16 cellular contexts compared by ENCODE assay signal in genomic region chr11:46480909-46481308, GRCh38.
DNase-seq lines count a peak whose midpoint lies in the region; ATAC-seq and TF ChIP-seq lines count a peak whose summit lies in the region.
"Had no signal": no experiment of that assay in that cellular context is flagged by ENCODE, and none has a peak within 500 bp of the region (broad histone marks: within the 10 kb centered on the region; RNA-seq: fewer than 3 reads in every experiment).

No MANE protein-coding gene starts in this region.

- H3K9me2 ChIP-seq in GM23338 (ENCODE audit: insufficient read depth): no peaks in the 10 kb centered on the region
- H3K9me2 ChIP-seq in hepatocyte (replicated peaks; ENCODE audit: insufficient read depth): no peaks in the 10 kb centered on the region

- H3K36me3 Mint-ChIP-seq in CD4-positive, CD25-positive, alpha-beta regulatory T cell: peaks cover 25% of the 10 kb centered on the region
- H3K36me3 Mint-ChIP-seq in neural crest cell (ENCODE audit: low read depth): no peaks in the 10 kb centered on the region
- H3K36me3 Mint-ChIP-seq in GM23338 (ENCODE audit: low read depth): no peaks in the 10 kb centered on the region
- H3K36me3 Mint-ChIP-seq in activated naive CD4-positive, alpha-beta T cell treated with anti-CD3 and anti-CD28 coated beads for 36 hours (ENCODE audit: low read depth): peaks cover 2% of the 10 kb centered on the region

- no peak for ATAC-seq in CD4-positive, CD25-positive, alpha-beta regulatory T cell (ENCODE audit: low read depth in 2 of 2)
- no peak for ATAC-seq in GM23338
- ATAC-seq: GM12878 had no signal

- intact Hi-C loops in activated naive CD4-positive, alpha-beta T cell treated with anti-CD3 and anti-CD28 coated beads for 36 hours (cut with micrococcal nuclease): no loop called here

- no peak overlapping the region for H2AFZ ChIP-seq in GM23338
- no peak overlapping the region for H2AFZ ChIP-seq in hepatocyte

- no peaks in the 10 kb centered on the region for H3K9me3 ChIP-seq in CD4-positive, CD25-positive, alpha-beta regulatory T cell (ENCODE audit: control insufficient read depth in 2 of 2, low read length in 2 of 2)
- H3K9me3 ChIP-seq in hepatocyte (ENCODE audit: low read depth): no peaks in the 10 kb centered on the region
- H3K9me3 ChIP-seq: HAP-1 had no signal

- no peaks in the 10 kb centered on the region for H3K27me3 Mint-ChIP-seq in CD4-positive, CD25-positive, alpha-beta regulatory T cell
- H3K27me3 Mint-ChIP-seq in neural crest cell (ENCODE audit: low read depth) (no peaks in the 10 kb centered on the region), GM23338 (ENCODE audit: insufficient read depth, low read depth, poor library complexity) (no peaks in the 10 kb centered on the region)
- H3K27me3 Mint-ChIP-seq in activated naive CD4-positive, alpha-beta T cell treated with anti-CD3 and anti-CD28 coated beads for 36 hours (ENCODE audit: low read depth): no peaks in the 10 kb centered on the region
- H3K27me3 Mint-ChIP-seq: CD4-positive, alpha-beta memory T cell had no signal

- H3K27ac ChIP-seq in CD4-positive, CD25-positive, alpha-beta regulatory T cell (ENCODE audit: insufficient read depth, low read length, poor library complexity, severe bottlenecking): no peak overlapping the region
- H3K27ac ChIP-seq in GM23338 (ENCODE audit: low read depth) (no peak overlapping the region), hepatocyte (no peak overlapping the region)
- H3K27ac ChIP-seq: C4-2B had no signal

- peak overlapping the region in 2 of 3 donors; percentile 14 to 62 for H3K27ac Mint-ChIP-seq in CD4-positive, CD25-positive, alpha-beta regulatory T cell
- H3K27ac Mint-ChIP-seq in neural crest cell (ENCODE audit: unreplicated experiment) (peak overlapping the region; percentile 8), GM23338 (no peak overlapping the region; the same call in 1 of the 2 replicates)
- H3K27ac Mint-ChIP-seq in activated naive CD4-positive, alpha-beta T cell treated with anti-CD3 and anti-CD28 coated beads for 36 hours: no peak overlapping the region
- H3K27ac Mint-ChIP-seq: CD4-positive, alpha-beta memory T cell had no signal

- peaks cover 17 to 24% (median 22%) of the 10 kb centered on the region in 4 donors for H3K4me1 Mint-ChIP-seq in CD4-positive, CD25-positive, alpha-beta regulatory T cell
- H3K4me1 Mint-ChIP-seq in neural crest cell: peaks cover 7% of the 10 kb centered on the region
- peaks cover 7% of the 10 kb centered on the region for H3K4me1 Mint-ChIP-seq in GM23338
- peaks cover 13% of the 10 kb centered on the region for H3K4me1 Mint-ChIP-seq in activated naive CD4-positive, alpha-beta T cell treated with anti-CD3 and anti-CD28 coated beads for 36 hours (ENCODE audit: low read depth)

- H3F3A ChIP-seq in GM23338 (replicated peaks; ENCODE audit: low read depth): no peaks in the 10 kb centered on the region

- no peak overlapping the region for H3K4me3 Mint-ChIP-seq in CD4-positive, CD25-positive, alpha-beta regulatory T cell
- H3K4me3 Mint-ChIP-seq in neural crest cell (no peak overlapping the region), GM23338 (no peak overlapping the region; the same call in 2 of the 3 replicates)
- H3K4me3 Mint-ChIP-seq in activated naive CD4-positive, alpha-beta T cell treated with anti-CD3 and anti-CD28 coated beads for 36 hours: no peak overlapping the region
- H3K4me3 Mint-ChIP-seq: CD4-positive, alpha-beta memory T cell had no signal

- WGBS in hepatocyte (ENCODE audit: low lambda C conversion rate, missing lambda C conversion rate): 39% methylated on average over 3 of the region's 3 CpGs

- no peaks in the 10 kb centered on the region for H3K27me3 ChIP-seq in CD4-positive, CD25-positive, alpha-beta regulatory T cell (ENCODE audit: control insufficient read depth, insufficient read depth, low read length)
- no peaks in the 10 kb centered on the region for H3K27me3 ChIP-seq in GM23338 (ENCODE audit: insufficient read depth)
- no peaks in the 10 kb centered on the region for H3K27me3 ChIP-seq in hepatocyte

- no peaks in the 10 kb centered on the region for H3K4me1 ChIP-seq in CD4-positive, CD25-positive, alpha-beta regulatory T cell (ENCODE audit: control insufficient read depth, insufficient read depth, low read length, poor library complexity, severe bottlenecking)
- H3K4me1 ChIP-seq in GM23338 (ENCODE audit: insufficient read depth) (0 out of 2 replicates have a peak, but pooled peaks cover 4% of the 10 kb centered on the region), hepatocyte (ENCODE audit: insufficient read depth) (no peaks in the 10 kb centered on the region)
- H3K4me1 ChIP-seq: HAP-1 had no signal

- H4K20me1 ChIP-seq in GM23338 (replicated peaks; ENCODE audit: insufficient read depth): peaks cover 15% of the 10 kb centered on the region
- peaks cover 4% of the 10 kb centered on the region for H4K20me1 ChIP-seq in hepatocyte (ENCODE audit: insufficient read depth, poor library complexity, severe bottlenecking)

- no peak overlapping the region for H3K4me3 ChIP-seq in CD4-positive, CD25-positive, alpha-beta regulatory T cell (ENCODE audit: low read depth, low read length)
- no peak overlapping the region for H3K4me3 ChIP-seq in GM23338
- no peak overlapping the region for H3K4me3 ChIP-seq in hepatocyte
- H3K4me3 ChIP-seq: GM12878, HAP-1 had no signal

- no peaks in the 10 kb centered on the region for H3K9me3 Mint-ChIP-seq in CD4-positive, CD25-positive, alpha-beta regulatory T cell
- H3K9me3 Mint-ChIP-seq in neural crest cell: no peaks in the 10 kb centered on the region
- H3K9me3 Mint-ChIP-seq in GM23338: no peaks in the 10 kb centered on the region
- no peaks in the 10 kb centered on the region for H3K9me3 Mint-ChIP-seq in activated naive CD4-positive, alpha-beta T cell treated with anti-CD3 and anti-CD28 coated beads for 36 hours
- H3K9me3 Mint-ChIP-seq: CD4-positive, alpha-beta memory T cell had no signal

- H3K4me2 ChIP-seq in GM23338: no peak overlapping the region
- no peak overlapping the region for H3K4me2 ChIP-seq in hepatocyte

- TF ChIP-seq CTCF in neural crest cell (conservative IDR thresholded peaks at IDR 0.05) (no peak), GM23338 (conservative IDR thresholded peaks at IDR 0.05; ENCODE audit: low read depth in 2 of 2) (no peak), hepatocyte (IDR thresholded peaks at IDR 0.05; ENCODE audit: poor library complexity) (no peak)

- no peak for DNase-seq in CD4-positive, CD25-positive, alpha-beta regulatory T cell
- DNase-seq in SK-N-DZ (ENCODE audit: low spot score): peak; percentile 54
- peak; percentile 15 for DNase-seq in astrocyte of the hippocampus (ENCODE audit: low read depth, low spot score)
- no peak for DNase-seq in neural crest cell (ENCODE audit: low read depth, low spot score)
- DNase-seq in D341Med (ENCODE audit: low spot score): no peak
- DNase-seq in GM23338 (ENCODE audit: low spot score): no peak
- DNase-seq in activated naive CD4-positive, alpha-beta T cell treated with anti-CD3 and anti-CD28 coated beads for 36 hours: no peak
- no peak for DNase-seq in hepatocyte (ENCODE audit: low spot score)
- DNase-seq: ACHN; CD4-positive, alpha-beta memory T cell; DMS79 treated with DMSO at 0.1 percent for 48 hours; IMR-90; KBM-7 had no signal

- peaks cover 16% of the 10 kb centered on the region for H3K36me3 ChIP-seq in CD4-positive, CD25-positive, alpha-beta regulatory T cell (ENCODE audit: control insufficient read depth, insufficient read depth, low read length)
- H3K36me3 ChIP-seq in GM23338 (ENCODE audit: insufficient read depth): no peaks in the 10 kb centered on the region
- no peaks in the 10 kb centered on the region for H3K36me3 ChIP-seq in hepatocyte (replicated peaks; ENCODE audit: insufficient read depth, low read depth)
- H3K36me3 ChIP-seq: HAP-1 had no signal

- H3K79me2 ChIP-seq in GM23338 (replicated peaks; ENCODE audit: insufficient read depth): no peaks in the 10 kb centered on the region; the same call in 1 of the 2 replicates
- H3K79me2 ChIP-seq in hepatocyte: peaks cover 28% of the 10 kb centered on the region

- CTCF ChIA-PET in activated naive CD4-positive, alpha-beta T cell treated with anti-CD3 and anti-CD28 coated beads for 36 hours (lab: Charles Lee): interaction anchor here (0.7 to 4.5 kb wide), 2 partner anchors 9 to 59 kb away, joined by 4 to 22 read pairs; no protein-coding TSS in a partner anchor

TF ChIP-seq in GM23338, 12 proteins besides CTCF, POLR2A, EP300 and RAD21 (continues in another document):
- no peak for TF ChIP-seq ZNF331 (CRISPR knock-in tag; IDR thresholded peaks at IDR 0.05; ENCODE audit: low read depth)
- TF ChIP-seq POLR2AphosphoS5 (IDR thresholded peaks at IDR 0.05; ENCODE audit: low read depth): no peak
- no peak for TF ChIP-seq STAT1 (IDR thresholded peaks at IDR 0.05; ENCODE audit: unreplicated experiment)
- TF ChIP-seq, protein P1, sequence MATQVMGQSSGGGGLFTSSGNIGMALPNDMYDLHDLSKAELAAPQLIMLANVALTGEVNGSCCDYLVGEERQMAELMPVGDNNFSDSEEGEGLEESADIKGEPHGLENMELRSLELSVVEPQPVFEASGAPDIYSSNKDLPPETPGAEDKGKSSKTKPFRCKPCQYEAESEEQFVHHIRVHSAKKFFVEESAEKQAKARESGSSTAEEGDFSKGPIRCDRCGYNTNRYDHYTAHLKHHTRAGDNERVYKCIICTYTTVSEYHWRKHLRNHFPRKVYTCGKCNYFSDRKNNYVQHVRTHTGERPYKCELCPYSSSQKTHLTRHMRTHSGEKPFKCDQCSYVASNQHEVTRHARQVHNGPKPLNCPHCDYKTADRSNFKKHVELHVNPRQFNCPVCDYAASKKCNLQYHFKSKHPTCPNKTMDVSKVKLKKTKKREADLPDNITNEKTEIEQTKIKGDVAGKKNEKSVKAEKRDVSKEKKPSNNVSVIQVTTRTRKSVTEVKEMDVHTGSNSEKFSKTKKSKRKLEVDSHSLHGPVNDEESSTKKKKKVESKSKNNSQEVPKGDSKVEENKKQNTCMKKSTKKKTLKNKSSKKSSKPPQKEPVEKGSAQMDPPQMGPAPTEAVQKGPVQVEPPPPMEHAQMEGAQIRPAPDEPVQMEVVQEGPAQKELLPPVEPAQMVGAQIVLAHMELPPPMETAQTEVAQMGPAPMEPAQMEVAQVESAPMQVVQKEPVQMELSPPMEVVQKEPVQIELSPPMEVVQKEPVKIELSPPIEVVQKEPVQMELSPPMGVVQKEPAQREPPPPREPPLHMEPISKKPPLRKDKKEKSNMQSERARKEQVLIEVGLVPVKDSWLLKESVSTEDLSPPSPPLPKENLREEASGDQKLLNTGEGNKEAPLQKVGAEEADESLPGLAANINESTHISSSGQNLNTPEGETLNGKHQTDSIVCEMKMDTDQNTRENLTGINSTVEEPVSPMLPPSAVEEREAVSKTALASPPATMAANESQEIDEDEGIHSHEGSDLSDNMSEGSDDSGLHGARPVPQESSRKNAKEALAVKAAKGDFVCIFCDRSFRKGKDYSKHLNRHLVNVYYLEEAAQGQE (IDR thresholded peaks at IDR 0.05; ENCODE audit: unreplicated experiment): no peak

Comparison
In these comparisons a context has a peak if more than half of its experiments do, and no peak if none do; other contexts are left out.
1. DNase-seq: peak in SK-N-DZ (single experiment) and astrocyte of the hippocampus (single experiment); none in CD4-positive, CD25-positive, alpha-beta regulatory T cell (0 of 3), neural crest cell (single experiment), D341Med (single experiment), GM23338 (single experiment), activated naive CD4-positive, alpha-beta T cell treated with anti-CD3 and anti-CD28 coated beads for 36 hours (single experiment) and hepatocyte (single experiment).
2. H3K27ac Mint-ChIP-seq: peak in CD4-positive, CD25-positive, alpha-beta regulatory T cell (2 of 3) and neural crest cell (single experiment); none in GM23338 (single experiment) and activated naive CD4-positive, alpha-beta T cell treated with anti-CD3 and anti-CD28 coated beads for 36 hours (single experiment).